In genomic region chr2:212970132-212970531, GRCh38 we compare ENCODE assay signal across 22 cellular contexts.
DNase-seq lines count a peak whose midpoint lies in the region; ATAC-seq and TF ChIP-seq lines count a peak whose summit lies in the region.
"Had no signal": no experiment of that assay in that cellular context is flagged by ENCODE, and none has a peak within 500 bp of the region (broad histone marks: within the 10 kb centered on the region; RNA-seq: fewer than 3 reads in every experiment).

No MANE protein-coding gene starts in this region.

- no peak overlapping the region for H3K4me3 Mint-ChIP-seq in activated naive CD4-positive, alpha-beta T cell treated with anti-CD3 and anti-CD28 coated beads, Interleukin-2, amount 10 ng/mL, durations not matched to agents 7 days and 5 days
- H3K4me3 Mint-ChIP-seq: activated B cell treated with CpG ODN at 0.5 μM for 24 hours; activated T-helper 17 cell treated with anti-CD3 and anti-CD28 coated beads, Interleukin-2, amount 50 U/mL, for 72 hours; neural progenitor cell; T-helper 17 cell had no signal

- in situ Hi-C loops in IMR-90 (cut with MboI; ENCODE audit: low sequenced_read_pairs) = no loop called here

- peak; percentile 73 for ATAC-seq in IMR-90 (ENCODE audit: low read depth)
- no peak for ATAC-seq in HG03045 (IDR thresholded peaks at IDR 0.05; ENCODE audit: unreplicated experiment)
- ATAC-seq: activated T-helper 17 cell treated with anti-CD3 and anti-CD28 coated beads, Interleukin-2, amount 50 U/mL, for 72 hours; GM12878; right cardiac atrium; Right ventricle myocardium inferior; T-helper 17 cell; upper lobe of right lung had no signal

- H3K27me3 ChIP-seq in IMR-90 (ENCODE audit: control insufficient read depth, insufficient read depth, low read length) (no peaks in the 10 kb centered on the region), neuronal stem cell (ENCODE audit: control insufficient read depth in 3 of 3, insufficient read depth in 3 of 3, low read depth in 1 of 3, low read length in 3 of 3) (no peaks in the 10 kb centered on the region)
- H3K27me3 ChIP-seq: neural progenitor cell, stomach, upper lobe of right lung had no signal

- H4K91ac ChIP-seq in IMR-90 (ENCODE audit: insufficient read depth, low read depth, low read length) = no peak overlapping the region
- no peak overlapping the region for H4K91ac ChIP-seq in neuronal stem cell (ENCODE audit: low read depth, low read length, poor library complexity)

- no peak overlapping the region for H3K23ac ChIP-seq in IMR-90 (ENCODE audit: low read depth, low read length)
- no peak overlapping the region for H3K23ac ChIP-seq in neuronal stem cell (ENCODE audit: low read depth, low read length, poor library complexity)

- TF ChIP-seq CTCF in IMR-90 (conservative IDR thresholded peaks at IDR 0.05; ENCODE audit: low read depth, low read length) = no peak
- no peak for TF ChIP-seq CTCF in epithelial cell of proximal tubule (conservative IDR thresholded peaks at IDR 0.05; ENCODE audit: low read depth, low read length)

- H3K4me1 ChIP-seq in IMR-90 (ENCODE audit: control insufficient read depth, insufficient read depth, low read length) = peaks cover 15% of the 10 kb centered on the region
- H3K4me1 ChIP-seq in neuronal stem cell (ENCODE audit: control insufficient read depth in 2 of 2, insufficient read depth in 1 of 2, low read depth in 1 of 2, low read length in 2 of 2) = peaks cover 9 to 11% of the 10 kb centered on the region in 2 donors
- H3K4me1 ChIP-seq: stomach, upper lobe of right lung had no signal

- no peak overlapping the region for H3K4me3 ChIP-seq in IMR-90 (ENCODE audit: insufficient read depth, low read depth, low read length)
- H3K4me3 ChIP-seq in epithelial cell of proximal tubule (ENCODE audit: low read depth, low read length) = no peak overlapping the region
- no peak overlapping the region for H3K4me3 ChIP-seq in neuronal stem cell (ENCODE audit: low read length in 2 of 2)
- H3K4me3 ChIP-seq: GM12878, neural progenitor cell, stomach, upper lobe of right lung had no signal

- H3K18ac ChIP-seq in IMR-90 (ENCODE audit: low read depth, low read length) (peak overlapping the region; percentile 89; the same call in 1 of the 2 replicates), neuronal stem cell (ENCODE audit: low read length) (no peak overlapping the region)

- H2AK5ac ChIP-seq in IMR-90 (ENCODE audit: low read depth, low read length) (no peak overlapping the region), neuronal stem cell (ENCODE audit: low read depth, low read length) (no peak overlapping the region)

- H2AFZ ChIP-seq in IMR-90 (replicated peaks; ENCODE audit: low read length, poor library complexity) (no peak overlapping the region), neuronal stem cell (ENCODE audit: low read length) (no peak overlapping the region)
- H2AFZ ChIP-seq: neural progenitor cell had no signal

- H2BK20ac ChIP-seq in IMR-90 (ENCODE audit: low read depth, low read length) = peak overlapping the region; percentile 32; the same call in 1 of the 2 replicates

- peak overlapping the region; percentile 82; the same call in 1 of the 2 replicates for H3K4me2 ChIP-seq in IMR-90 (ENCODE audit: low read depth, low read length)
- no peak overlapping the region for H3K4me2 ChIP-seq in neuronal stem cell (ENCODE audit: insufficient read depth, low read length, poor library complexity, severe bottlenecking)
- H3K4me2 ChIP-seq: neural progenitor cell had no signal

- POLR2A ChIA-PET in IMR-90 (lab: Charles Lee; ENCODE audit: unreplicated experiment) = no interaction called here

- no peak for TF ChIP-seq RAD21 in IMR-90 (IDR thresholded peaks at IDR 0.05; ENCODE audit: low read length)

- BruUV-seq in IMR-90 (replicated peaks; lab: Mats Ljungman, UMichigan) = no TSS peak

- no peaks in the 10 kb centered on the region for H3K4me1 Mint-ChIP-seq in activated naive CD4-positive, alpha-beta T cell treated with anti-CD3 and anti-CD28 coated beads, Interleukin-2, amount 10 ng/mL, durations not matched to agents 7 days and 5 days
- H3K4me1 Mint-ChIP-seq: activated T-helper 17 cell treated with anti-CD3 and anti-CD28 coated beads, Interleukin-2, amount 50 U/mL, for 72 hours had no signal

- no peak overlapping the region for H2BK12ac ChIP-seq in neuronal stem cell (ENCODE audit: low read length)

- no peak overlapping the region; the same call in 1 of the 2 replicates for H2BK120ac ChIP-seq in IMR-90 (ENCODE audit: low read depth, low read length)
- no peak overlapping the region for H2BK120ac ChIP-seq in neuronal stem cell (ENCODE audit: low read depth, low read length)

- H3K79me1 ChIP-seq in IMR-90 (ENCODE audit: low read depth in 1 of 2, low read length in 2 of 2) = no peaks in the 10 kb centered on the region
- no peaks in the 10 kb centered on the region for H3K79me1 ChIP-seq in neuronal stem cell (ENCODE audit: low read depth, low read length)

- CTCF ChIA-PET in IMR-90 (lab: Yijun Ruan, JAX) = interaction anchor here (1.0 to 1.4 kb wide), 2 partner anchors 13 to 78 kb away, joined by 3 read pairs; no protein-coding TSS in a partner anchor
- CTCF ChIA-PET in activated naive CD4-positive, alpha-beta T cell treated with anti-CD3 and anti-CD28 coated beads, Interleukin-2, amount 10 ng/mL, durations not matched to agents 7 days and 5 days (lab: Charles Lee) = no interaction called here

- H3K27ac ChIP-seq in IMR-90 (ENCODE audit: insufficient read depth, low read length) (0 out of 2 replicates have a peak overlapping the region, but pooled peaks have one; percentile 11), neuronal stem cell (replicated peaks; ENCODE audit: low read length) (no peak overlapping the region)
- H3K27ac ChIP-seq: neural progenitor cell, stomach, upper lobe of right lung had no signal

- H4K20me1 ChIP-seq in IMR-90 (ENCODE audit: insufficient read depth, low read length) = no peaks in the 10 kb centered on the region

- H3K27me3 Mint-ChIP-seq in activated naive CD4-positive, alpha-beta T cell treated with anti-CD3 and anti-CD28 coated beads, Interleukin-2, amount 10 ng/mL, durations not matched to agents 7 days and 5 days = no peaks in the 10 kb centered on the region
- H3K27me3 Mint-ChIP-seq: activated B cell treated with CpG ODN at 0.5 μM for 24 hours; activated T-helper 17 cell treated with anti-CD3 and anti-CD28 coated beads, Interleukin-2, amount 50 U/mL, for 72 hours; T-helper 17 cell had no signal

- H3K9me1 ChIP-seq in IMR-90 (ENCODE audit: insufficient read depth, low read length) = 0 out of 2 replicates have a peak, but pooled peaks cover 3% of the 10 kb centered on the region

- DNase-seq in AG08395 (ENCODE audit: low spot score) = peak; percentile 40
- peak; percentile 79 for DNase-seq in IMR-90
- DNase-seq in epithelial cell of proximal tubule (ENCODE audit: low read depth) = peak; percentile 56
- DNase-seq in non-pigmented ciliary epithelial cell (ENCODE audit: low read depth) = peak; percentile 45
- DNase-seq in neuronal stem cell (ENCODE audit: low spot score) = no peak
- DNase-seq in activated CD4-positive, alpha-beta T cell treated with anti-CD3 and anti-CD28 coated beads, Interleukin-2, amount 50 U/mL, for 48 hours = no peak
- DNase-seq in activated naive CD4-positive, alpha-beta T cell treated with anti-CD3 and anti-CD28 coated beads, Interleukin-2, amount 10 ng/mL, durations not matched to agents 7 days and 5 days = no peak
- DNase-seq: ACHN, activated B cell treated with CpG ODN at 0.5 μM for 24 hours, amniotic stem cell, kidney, NCI-H2029, NCI-H446 treated with DMSO at 0.1 percent for 48 hours, right cardiac atrium, stomach, T-helper 17 cell, upper lobe of right lung had no signal

- dilution Hi-C loops in IMR-90 (cut with HindIII; ENCODE audit: low sequenced_read_pairs, unreplicated experiment) = no loop called here

- TF ChIP-seq POLR2A in IMR-90 (IDR thresholded peaks at IDR 0.05; ENCODE audit: low read depth, low read length) = no peak

- intact Hi-C loops in IMR-90 (cut with micrococcal nuclease) = loop anchor here (5.0 to 10.0 kb wide), 2 partner anchors 182 to 195 kb away; partner anchors contain the start of gene IKZF2

- H4K8ac ChIP-seq in IMR-90 (ENCODE audit: low read depth in 2 of 2, low read length in 2 of 2) (peak overlapping the region in 1 of 2 experiments; percentile 16; a peak in 1 of 4 replicates), neuronal stem cell (ENCODE audit: low read depth, low read length) (no peak overlapping the region)

- H3K36me3 Mint-ChIP-seq in activated naive CD4-positive, alpha-beta T cell treated with anti-CD3 and anti-CD28 coated beads, Interleukin-2, amount 10 ng/mL, durations not matched to agents 7 days and 5 days = no peaks in the 10 kb centered on the region
- H3K36me3 Mint-ChIP-seq: neural progenitor cell had no signal

- H3K27ac Mint-ChIP-seq in activated naive CD4-positive, alpha-beta T cell treated with anti-CD3 and anti-CD28 coated beads, Interleukin-2, amount 10 ng/mL, durations not matched to agents 7 days and 5 days = no peak overlapping the region
- H3K27ac Mint-ChIP-seq: activated B cell treated with CpG ODN at 0.5 μM for 24 hours; activated T-helper 17 cell treated with anti-CD3 and anti-CD28 coated beads, Interleukin-2, amount 50 U/mL, for 72 hours; neural progenitor cell; T-helper 17 cell had no signal

- H3K36me3 ChIP-seq in IMR-90 (ENCODE audit: control insufficient read depth, insufficient read depth, low read length) (no peaks in the 10 kb centered on the region), neuronal stem cell (replicated peaks in 1 of 2; ENCODE audit: control insufficient read depth in 2 of 2, insufficient read depth in 2 of 2, low read length in 2 of 2) (no peaks in the 10 kb centered on the region)
- H3K36me3 ChIP-seq: neural progenitor cell, stomach, upper lobe of right lung had no signal

- H3K9ac ChIP-seq in IMR-90 (ENCODE audit: low read depth, low read length) (no peak overlapping the region), neuronal stem cell (ENCODE audit: low read depth, low read length, poor library complexity) (no peak overlapping the region)
- H3K9ac ChIP-seq: neural progenitor cell had no signal

- no peaks in the 10 kb centered on the region for H3K9me3 Mint-ChIP-seq in activated naive CD4-positive, alpha-beta T cell treated with anti-CD3 and anti-CD28 coated beads, Interleukin-2, amount 10 ng/mL, durations not matched to agents 7 days and 5 days
- H3K9me3 Mint-ChIP-seq: activated B cell treated with CpG ODN at 0.5 μM for 24 hours; activated T-helper 17 cell treated with anti-CD3 and anti-CD28 coated beads, Interleukin-2, amount 50 U/mL, for 72 hours; neural progenitor cell had no signal

- H3K56ac ChIP-seq in IMR-90 (ENCODE audit: extremely low read depth, insufficient read depth, low read length) = no peak overlapping the region

- no peak overlapping the region for H2BK15ac ChIP-seq in IMR-90 (ENCODE audit: low read depth, low read length)
- H2BK15ac ChIP-seq in neuronal stem cell (ENCODE audit: low read length) = no peak overlapping the region

- no peaks in the 10 kb centered on the region for H3K9me3 ChIP-seq in IMR-90 (ENCODE audit: control insufficient read depth, insufficient read depth, low read length)
- H3K9me3 ChIP-seq in neuronal stem cell (replicated peaks in 1 of 2; ENCODE audit: control insufficient read depth in 2 of 2, insufficient read depth in 1 of 2, low read depth in 1 of 2, low read length in 2 of 2) = no peaks in the 10 kb centered on the region
- H3K9me3 ChIP-seq: stomach, upper lobe of right lung had no signal

- peak overlapping the region; percentile 80; the same call in 1 of the 2 replicates for H4K5ac ChIP-seq in IMR-90 (ENCODE audit: low read depth, low read length)

- H2AK9ac ChIP-seq in IMR-90 (replicated peaks; ENCODE audit: low read depth, low read length, poor library complexity) = no peak overlapping the region

- H2BK5ac ChIP-seq in IMR-90 (ENCODE audit: low read depth, low read length, poor library complexity, severe bottlenecking) (peak overlapping the region; percentile 87), neuronal stem cell (ENCODE audit: low read length) (no peak overlapping the region)

- no peak overlapping the region for H3K14ac ChIP-seq in IMR-90 (replicated peaks; ENCODE audit: low read depth, low read length)
- H3K14ac ChIP-seq in neuronal stem cell (ENCODE audit: low read length) = no peak overlapping the region

- no peak overlapping the region for H3K4ac ChIP-seq in IMR-90 (ENCODE audit: low read depth, low read length)
- H3K4ac ChIP-seq in neuronal stem cell (ENCODE audit: low read length) = no peak overlapping the region

Comparison
In these comparisons a context has a peak if more than half of its experiments do, and no peak if none do; other contexts are left out.
1. DNase-seq: peak in AG08395 (single experiment), IMR-90 (single experiment), epithelial cell of proximal tubule (single experiment) and non-pigmented ciliary epithelial cell (single experiment); none in neuronal stem cell (single experiment), activated CD4-positive, alpha-beta T cell treated with anti-CD3 and anti-CD28 coated beads, Interleukin-2, amount 50 U/mL, for 48 hours (0 of 2) and activated naive CD4-positive, alpha-beta T cell treated with anti-CD3 and anti-CD28 coated beads, Interleukin-2, amount 10 ng/mL, durations not matched to agents 7 days and 5 days (single experiment).